Comparison of ENCODE assay signal across 21 cellular contexts in genomic region chr10:48389272-48389671, GRCh38.
DNase-seq lines count a peak whose midpoint lies in the region; ATAC-seq, FAIRE-seq and TF ChIP-seq lines count a peak whose summit lies in the region.
"Had no signal": no experiment of that assay in that cellular context is flagged by ENCODE, and none has a peak within 500 bp of the region (broad histone marks: within the 10 kb centered on the region; RNA-seq: fewer than 3 reads in every experiment).

No MANE protein-coding gene starts in this region.

- TF ChIP-seq CTCF in HepG2 (CRISPR knock-in tag; IDR thresholded peaks at IDR 0.05) (no peak), right lobe of liver (IDR thresholded peaks at IDR 0.05) (no peak), suprapubic skin (IDR thresholded peaks at IDR 0.05) (no peak)

- H3K36me3 ChIP-seq in HepG2 (replicated peaks in 1 of 2; ENCODE audit: control insufficient read depth in 1 of 2, insufficient read depth in 2 of 2, low read length in 2 of 2) (no peaks in the 10 kb centered on the region), right lobe of liver (no peaks in the 10 kb centered on the region), suprapubic skin (no peaks in the 10 kb centered on the region)
- H3K36me3 ChIP-seq: esophagus squamous epithelium had no signal

- no peak overlapping the region for H2AFZ ChIP-seq in HepG2 (ENCODE audit: low read length)

- TF ChIP-seq EP300 in HepG2 (IDR thresholded peaks at IDR 0.05; ENCODE audit: low read depth in 2 of 2, low read length in 2 of 2), result no peak
- no peak for TF ChIP-seq EP300 in HepG2 (CRISPR knock-in tag; IDR thresholded peaks at IDR 0.05; ENCODE audit: borderline replicate concordance)
- TF ChIP-seq EP300 in suprapubic skin (IDR thresholded peaks at IDR 0.05), result no peak

- H3K27ac ChIP-seq in HepG2 (ENCODE audit: extremely low read length, insufficient read depth, low read length) (no peak overlapping the region), right lobe of liver (no peak overlapping the region), suprapubic skin (no peak overlapping the region)
- H3K27ac ChIP-seq: esophagus squamous epithelium had no signal

- TF ChIP-seq POLR2A in HepG2 (IDR thresholded peaks at IDR 0.05; ENCODE audit: insufficient read depth in 1 of 2, low read depth in 2 of 2, low read length in 2 of 2) (no peak), right lobe of liver (IDR thresholded peaks at IDR 0.05) (no peak), suprapubic skin (IDR thresholded peaks at IDR 0.05) (no peak)

- CTCF ChIA-PET in HepG2 (lab: Yijun Ruan, JAX; ENCODE audit: low intra/inter-chr PET ratio, low total read pairs), result no interaction called here

- ATAC-seq in HepG2, result no peak
- ATAC-seq in right lobe of liver, result no peak
- no peak for ATAC-seq in HG02623 (IDR thresholded peaks at IDR 0.05; ENCODE audit: unreplicated experiment)
- ATAC-seq: sciatic nerve, SK-N-SH treated with all-trans-retinoic acid at 6 μM for 48 hours had no signal

- DNase-seq in HepG2 (ENCODE audit: low spot score) (no peak), right lobe of liver (no peak), OCI-M1 (lab: John Stamatoyannopoulos, UW) (peak; percentile 24), kidney tubule cell (ENCODE audit: low spot score) (peak; percentile 30), suprapubic skin (ENCODE audit: low spot score in 2 of 2) (no peak), superior temporal gyrus (ENCODE audit: extremely low spot score) (no peak)
- DNase-seq: activated naive CD4-positive, alpha-beta T cell treated with anti-CD3 and anti-CD28 coated beads, Interleukin-2, amount 50 U/mL, for 16 hours; dorsolateral prefrontal cortex; esophagus squamous epithelium; H7; head of caudate nucleus; islet precursor cell; NCI-H2029; NCI-H526 treated with DMSO at 0.1 percent for 48 hours; nucleus accumbens; stimulated activated CD4-positive, alpha-beta T cell treated with anti-CD3 and anti-CD28 coated beads, Interleukin-2, amount 100 ng/mL, for 24 hours had no signal

- H3K27me3 ChIP-seq in HepG2 (ENCODE audit: control insufficient read depth in 1 of 2, insufficient read depth in 2 of 2, low read length in 2 of 2) (no peaks in the 10 kb centered on the region), right lobe of liver (no peaks in the 10 kb centered on the region), suprapubic skin (no peaks in the 10 kb centered on the region)
- H3K27me3 ChIP-seq: dorsolateral prefrontal cortex, esophagus squamous epithelium had no signal

- WGBS in HepG2 (ENCODE audit: low lambda C conversion rate), result 88% methylated on average over 2 of the region's 2 CpGs
- WGBS in right lobe of liver (ENCODE audit: insufficient coverage, low coverage, low lambda C conversion rate, missing lambda C conversion rate), result 68% methylated on average over 2 of the region's 2 CpGs
- 92% methylated on average over 2 of the region's 2 CpGs for WGBS in suprapubic skin

- no peak for TF ChIP-seq RAD21 in HepG2 (CRISPR knock-in tag; IDR thresholded peaks at IDR 0.05)

- H3K9me3 ChIP-seq in HepG2 (ENCODE audit: low read length) (no peaks in the 10 kb centered on the region), right lobe of liver (no peaks in the 10 kb centered on the region), suprapubic skin (no peaks in the 10 kb centered on the region)
- H3K9me3 ChIP-seq: esophagus squamous epithelium had no signal

- BruUV-seq in HepG2 (replicated peaks; lab: Mats Ljungman, UMichigan), result no TSS peak

- POLR2A ChIA-PET in HepG2 (lab: Yijun Ruan, JAX), result no interaction called here

- intact Hi-C loops in HepG2 (cut with micrococcal nuclease; ENCODE audit: unreplicated experiment) (no loop called here), right lobe of liver (cut with DNase I) (no loop called here)

- H4K20me1 ChIP-seq in HepG2 (ENCODE audit: insufficient read depth, low read length), result no peaks in the 10 kb centered on the region; the same call in 1 of the 2 replicates

- in situ Hi-C loops in HepG2 (cut with HindIII; ENCODE audit: extremely low pct_ligation_motif_present, low pct_unique_long_range_greater_than_20kb), result no loop called here

- no peak overlapping the region for H3K9ac ChIP-seq in HepG2 (ENCODE audit: insufficient read depth, low read depth, low read length)

- no peaks in the 10 kb centered on the region for H3K79me2 ChIP-seq in HepG2 (ENCODE audit: insufficient read depth, low read length)

- FAIRE-seq in HepG2 (lab: Jason Lieb, UNC), result no peak
- FAIRE-seq: bronchial epithelial cell, GM18507 had no signal

- H3K4me1 ChIP-seq in HepG2 (ENCODE audit: insufficient read depth, low read length) (0 out of 2 replicates have a peak, but pooled peaks cover 6% of the 10 kb centered on the region), right lobe of liver (no peaks in the 10 kb centered on the region), suprapubic skin (peaks cover 15% of the 10 kb centered on the region)

- no peak overlapping the region for H3K4me3 ChIP-seq in HepG2 (replicated peaks in 1 of 3; ENCODE audit: insufficient read depth in 1 of 3, low read depth in 2 of 3, low read length in 3 of 3)
- H3K4me3 ChIP-seq in right lobe of liver, result no peak overlapping the region
- no peak overlapping the region for H3K4me3 ChIP-seq in suprapubic skin
- H3K4me3 ChIP-seq: dorsolateral prefrontal cortex, esophagus squamous epithelium had no signal

- no peak overlapping the region for H3K4me2 ChIP-seq in HepG2 (ENCODE audit: low read depth, low read length)

TF ChIP-seq in HepG2, 621 proteins besides CTCF, POLR2A, EP300 and RAD21:
- 0 out of 2 replicates have a peak, but pooled peaks have one; percentile 7 for TF ChIP-seq MAFF (IDR thresholded peaks at IDR 0.05; ENCODE audit: low read depth, low read length)
- TF ChIP-seq, protein P1, sequence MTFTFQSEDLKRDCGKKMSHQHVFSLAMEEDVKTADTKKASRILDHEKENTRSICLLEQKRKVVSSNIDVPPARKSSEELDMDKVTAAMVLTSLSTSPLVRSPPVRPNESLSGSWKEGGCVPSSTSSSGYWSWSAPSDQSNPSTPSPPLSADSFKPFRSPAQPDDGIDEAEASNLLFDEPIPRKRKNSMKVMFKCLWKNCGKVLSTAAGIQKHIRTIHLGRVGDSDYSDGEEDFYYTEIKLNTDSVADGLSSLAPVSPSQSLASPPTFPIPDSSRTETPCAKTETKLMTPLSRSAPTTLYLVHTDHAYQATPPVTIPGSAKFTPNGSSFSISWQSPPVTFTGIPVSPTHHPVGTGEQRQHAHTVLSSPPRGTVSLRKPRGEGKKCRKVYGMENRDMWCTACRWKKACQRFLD (CRISPR knock-in tag; IDR thresholded peaks at IDR 0.05; ENCODE audit: borderline replicate concordance), result no peak
- TF ChIP-seq MAFK (conservative IDR thresholded peaks at IDR 0.05 in 1 of 2, IDR thresholded peaks at IDR 0.05 in 1 of 2; ENCODE audit: low read length in 2 of 2), result peak in 1 of 2 experiments; percentile 30; a peak in 1 of 4 replicates

Comparison
In these comparisons a context has a peak if more than half of its experiments do, and no peak if none do; other contexts are left out.
1. DNase-seq: peak in OCI-M1 (single experiment) and kidney tubule cell (single experiment); none in HepG2 (single experiment), right lobe of liver (0 of 3), suprapubic skin (0 of 2) and superior temporal gyrus (single experiment).